ENCODE assay signal across 29 cellular contexts in the genomic region with DNA sequence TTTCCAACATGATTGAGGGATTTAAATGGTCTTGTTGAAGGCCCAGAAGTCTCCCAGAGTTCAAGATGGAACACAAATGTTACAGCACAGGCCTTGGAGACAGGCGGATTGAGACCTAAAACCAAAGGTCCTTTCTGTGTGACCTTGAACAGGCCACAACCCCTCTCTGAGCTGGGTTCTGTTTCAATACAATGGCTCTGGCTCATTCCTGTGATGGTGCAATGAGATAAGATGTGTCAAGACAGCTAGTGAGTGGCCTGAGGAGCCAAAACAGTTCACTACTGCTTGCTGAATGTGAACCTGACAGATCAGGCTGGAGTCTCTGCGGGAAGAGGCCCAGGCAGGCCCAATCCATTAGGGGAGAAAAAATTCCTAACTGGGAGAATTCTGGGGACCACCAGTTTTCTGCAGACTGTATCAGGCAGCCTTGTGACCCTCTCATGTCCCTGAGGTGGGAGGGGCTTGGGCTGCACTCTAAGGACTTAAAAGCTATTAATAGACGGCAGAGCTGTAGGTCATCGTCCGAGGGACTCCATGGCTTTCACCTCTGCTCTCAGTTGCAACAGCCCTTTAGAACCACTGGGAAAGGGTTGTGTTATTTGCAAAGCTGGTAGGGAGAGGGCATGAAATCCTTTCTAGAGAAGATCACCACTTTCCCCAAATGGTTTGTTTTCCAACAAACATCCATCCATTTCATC.
DNase-seq lines count a peak whose midpoint lies in the region; ATAC-seq, FAIRE-seq and TF ChIP-seq lines count a peak whose summit lies in the region.
"Had no signal": no experiment of that assay in that cellular context is flagged by ENCODE, and none has a peak within 500 bp of the region (broad histone marks: within the 10 kb centered on the region; RNA-seq: fewer than 3 reads in every experiment).

No MANE protein-coding gene starts in this region.

- no peak overlapping the region for H3K9ac ChIP-seq in HepG2 (ENCODE audit: insufficient read depth, low read depth, low read length)
- H3K9ac ChIP-seq in trophoblast cell (ENCODE audit: low read length) = no peak overlapping the region
- H3K9ac ChIP-seq: KMS-11, neural progenitor cell had no signal

- peak overlapping the region; percentile 82 for H3K18ac ChIP-seq in trophoblast cell (ENCODE audit: low read length)

- H3K27ac ChIP-seq in WERI-Rb-1 (no peak overlapping the region), heart right ventricle (peak overlapping the region in 6 of 10 donors; percentile 4 to 35 (median 21)), HepG2 (ENCODE audit: extremely low read length, insufficient read depth, low read length) (no peak overlapping the region), trophoblast cell (ENCODE audit: low read depth, low read length) (peak overlapping the region; percentile 90)
- H3K27ac ChIP-seq: gastrocnemius medialis, KMS-11, neural progenitor cell, stomach, thyroid gland had no signal

- TF ChIP-seq CTCF in WERI-Rb-1 (IDR thresholded peaks at IDR 0.05; ENCODE audit: low read depth, low read length) (no peak), heart right ventricle (IDR thresholded peaks at IDR 0.05) (no peak), HepG2 (CRISPR knock-in tag; IDR thresholded peaks at IDR 0.05) (no peak)

- TF ChIP-seq EP300 in HepG2 (IDR thresholded peaks at IDR 0.05; ENCODE audit: low read depth in 2 of 2, low read length in 2 of 2) = no peak
- TF ChIP-seq EP300 in HepG2 (CRISPR knock-in tag; IDR thresholded peaks at IDR 0.05; ENCODE audit: borderline replicate concordance) = no peak

- peak overlapping the region; percentile 77 for H2AK5ac ChIP-seq in trophoblast cell (ENCODE audit: low read length)

- H3K27me3 ChIP-seq in WERI-Rb-1 (ENCODE audit: insufficient read depth, low read depth, severe bottlenecking) (no peaks in the 10 kb centered on the region), heart right ventricle (no peaks in the 10 kb centered on the region), HepG2 (ENCODE audit: control insufficient read depth in 1 of 2, insufficient read depth in 2 of 2, low read length in 2 of 2) (peaks cover 0 to 11% of the 10 kb centered on the region in 2 experiments; a peak in 3 of 5 replicates), trophoblast cell (ENCODE audit: insufficient read depth, low read length) (no peaks in the 10 kb centered on the region)
- H3K27me3 ChIP-seq: gastrocnemius medialis, MG63, neural progenitor cell, stomach, thyroid gland had no signal

- H4K12ac ChIP-seq in trophoblast cell (ENCODE audit: low read depth, low read length) = peak overlapping the region; percentile 28

- no TSS peak for BruUV-seq in HepG2 (replicated peaks; lab: Mats Ljungman, UMichigan)

- H3K4ac ChIP-seq in trophoblast cell (ENCODE audit: low read depth, low read length) = peak overlapping the region; percentile 41

- DNase-seq in WERI-Rb-1 (peak; percentile 14), heart right ventricle (peak; percentile 29 to 54), HepG2 (ENCODE audit: low spot score) (no peak), trophoblast cell (peak in 1 of 2 donors; percentile 67), SKM-1 treated with dmso at 0.1 percent for 144 hours (lab: John Stamatoyannopoulos, UW; ENCODE audit: unreplicated experiment) (no peak)
- DNase-seq in stimulated activated CD8-positive, alpha-beta memory T cell treated with anti-CD3 and anti-CD28 coated beads, Interleukin-4, amount 100 ng/mL, for 48 hours = no peak
- DNase-seq: activated CD4-positive, alpha-beta memory T cell treated with anti-CD3 and anti-CD28 coated beads for 36 hours; activated CD8-positive, alpha-beta memory T cell treated with anti-CD3 and anti-CD28 coated beads, Interleukin-2, amount 50 U/mL, for 4 hours; activated naive CD4-positive, alpha-beta T cell treated with Interleukin-2 at 50 U/mL for 16 hours; CD8-positive, alpha-beta memory T cell; gastrocnemius medialis; MG63; NCI-H1105; NCI-H1930; NCI-H524; OCI-M1; stimulated activated CD4-positive, alpha-beta T cell treated with anti-CD3 and anti-CD28 coated beads, Interleukin-2, amount 100 ng/mL, for 24 hours; stomach; T-helper 2 cell; thyroid gland had no signal

- 47 to 73% methylated on average over 5 of the region's 5 CpGs for WGBS in heart right ventricle, 2 donors
- 17% methylated on average over 2 of the region's 5 CpGs for WGBS in HepG2 (ENCODE audit: low lambda C conversion rate)
- no CpG with 5 or more reads among the region's 5 CpGs for WGBS in trophoblast cell (ENCODE audit: extremely low coverage, insufficient coverage, insufficient read length)

- H2AFZ ChIP-seq in HepG2 (ENCODE audit: low read length) (no peak overlapping the region), trophoblast cell (ENCODE audit: insufficient read depth, low read length, poor library complexity) (peak overlapping the region; percentile 8)
- H2AFZ ChIP-seq: GM23338, neural progenitor cell had no signal

- intact Hi-C loops in heart right ventricle (cut with DNase I) = no loop called here
- intact Hi-C loops in HepG2 (cut with micrococcal nuclease; ENCODE audit: unreplicated experiment) = no loop called here

- H3K4me3 ChIP-seq in WERI-Rb-1 (ENCODE audit: low read depth, low read length) = no peak overlapping the region
- no peak overlapping the region for H3K4me3 ChIP-seq in heart right ventricle
- no peak overlapping the region for H3K4me3 ChIP-seq in HepG2 (replicated peaks in 1 of 3; ENCODE audit: insufficient read depth in 1 of 3, low read depth in 2 of 3, low read length in 3 of 3)
- no peak overlapping the region for H3K4me3 ChIP-seq in trophoblast cell (ENCODE audit: low read depth, low read length)
- H3K4me3 ChIP-seq: gastrocnemius medialis, GM23338, MG63, neural progenitor cell, stomach, thyroid gland had no signal

- peak overlapping the region; percentile 93 for H2BK5ac ChIP-seq in trophoblast cell (ENCODE audit: low read depth, low read length, poor library complexity)

- H3K4me1 ChIP-seq in heart right ventricle (peaks cover 4 to 26% (median 11%) of the 10 kb centered on the region in 9 donors), HepG2 (ENCODE audit: insufficient read depth, low read length) (peaks cover 14% of the 10 kb centered on the region), trophoblast cell (ENCODE audit: control insufficient read depth in 1 of 2, insufficient read depth in 2 of 2, low read length in 2 of 2) (peaks cover 16 to 35% of the 10 kb centered on the region in 2 experiments)
- H3K4me1 ChIP-seq: gastrocnemius medialis, neural progenitor cell, thyroid gland had no signal

- H2BK12ac ChIP-seq in trophoblast cell (ENCODE audit: low read length) = peak overlapping the region; percentile 96

- peak overlapping the region; percentile 74 for H4K8ac ChIP-seq in trophoblast cell (ENCODE audit: low read depth, low read length)

- TF ChIP-seq RAD21 in HepG2 (CRISPR knock-in tag; IDR thresholded peaks at IDR 0.05) = no peak

- H3K23ac ChIP-seq in trophoblast cell (ENCODE audit: low read length) = no peak overlapping the region

- in situ Hi-C loops in HepG2 (cut with HindIII; ENCODE audit: extremely low pct_ligation_motif_present, low pct_unique_long_range_greater_than_20kb) = no loop called here

- H3K79me2 ChIP-seq in HepG2 (ENCODE audit: insufficient read depth, low read length) (no peaks in the 10 kb centered on the region), trophoblast cell (ENCODE audit: control insufficient read depth, insufficient read depth, low read length, poor library complexity) (peaks cover 6% of the 10 kb centered on the region)

- CTCF ChIA-PET in HepG2 (lab: Yijun Ruan, JAX; ENCODE audit: low intra/inter-chr PET ratio, low total read pairs) = no interaction called here

- H3K79me1 ChIP-seq in trophoblast cell (ENCODE audit: low read length) = peaks cover 43% of the 10 kb centered on the region

- no peak for FAIRE-seq in HepG2 (lab: Jason Lieb, UNC)
- FAIRE-seq: GM18507, HTR-8/SVneo, islet of Langerhans had no signal

- no peak for TF ChIP-seq POLR2A in HepG2 (IDR thresholded peaks at IDR 0.05; ENCODE audit: insufficient read depth in 1 of 2, low read depth in 2 of 2, low read length in 2 of 2)

- ATAC-seq in heart right ventricle = peak; percentile 50 to 87 (median 74)
- ATAC-seq in HepG2 = peak; percentile 66
- no peak for ATAC-seq in HG03280 (IDR thresholded peaks at IDR 0.05; ENCODE audit: unreplicated experiment)
- ATAC-seq: activated CD4-positive, CD25-positive, alpha-beta regulatory T cell treated with anti-CD3 and anti-CD28 coated beads, Interleukin-2, amount 50 U/mL, for 24 hours; gastrocnemius medialis; GM23338; SK-N-SH treated with all-trans-retinoic acid at 6 μM for 48 hours had no signal

- peak overlapping the region; percentile 92 for H2BK120ac ChIP-seq in trophoblast cell (ENCODE audit: insufficient read depth, low read length, poor library complexity)

- POLR2A ChIA-PET in HepG2 (lab: Yijun Ruan, JAX) = no interaction called here

- H4K91ac ChIP-seq in trophoblast cell (ENCODE audit: low read depth, low read length) = peak overlapping the region; percentile 95

- H3K4me2 ChIP-seq in HepG2 (ENCODE audit: low read depth, low read length) (no peak overlapping the region), trophoblast cell (ENCODE audit: low read length) (no peak overlapping the region)
- H3K4me2 ChIP-seq: GM23338, KMS-11, neural progenitor cell had no signal

- H4K20me1 ChIP-seq in HepG2 (ENCODE audit: insufficient read depth, low read length) = no peaks in the 10 kb centered on the region

- H3K14ac ChIP-seq in trophoblast cell (ENCODE audit: low read length) = peak overlapping the region; percentile 87

- H3K9me3 ChIP-seq in WERI-Rb-1 (ENCODE audit: severe bottlenecking) (no peaks in the 10 kb centered on the region), heart right ventricle (no peaks in the 10 kb centered on the region), HepG2 (ENCODE audit: low read length) (no peaks in the 10 kb centered on the region), trophoblast cell (ENCODE audit: insufficient read depth, low read depth, low read length) (no peaks in the 10 kb centered on the region)
- H3K9me3 ChIP-seq: gastrocnemius medialis, MG63, stomach, thyroid gland had no signal

- H3K36me3 ChIP-seq in WERI-Rb-1 (no peaks in the 10 kb centered on the region), heart right ventricle (no peaks in the 10 kb centered on the region), HepG2 (replicated peaks in 1 of 2; ENCODE audit: control insufficient read depth in 1 of 2, insufficient read depth in 2 of 2, low read length in 2 of 2) (no peaks in the 10 kb centered on the region), trophoblast cell (ENCODE audit: control insufficient read depth in 1 of 2, insufficient read depth in 2 of 2, low read length in 2 of 2) (no peaks in the 10 kb centered on the region)
- H3K36me3 ChIP-seq: gastrocnemius medialis, MG63, neural progenitor cell, stomach, thyroid gland had no signal

TF ChIP-seq in HepG2, 621 proteins besides CTCF, POLR2A, EP300 and RAD21:
- TF ChIP-seq SOX5 (CRISPR knock-in tag; IDR thresholded peaks at IDR 0.05; ENCODE audit: borderline replicate concordance) (no peak), PRPF4 (IDR thresholded peaks at IDR 0.05; ENCODE audit: low read depth, low read length, poor library complexity, severe bottlenecking) (no peak), PHF20 (CRISPR knock-in tag; IDR thresholded peaks at IDR 0.05) (no peak), PAWR (CRISPR knock-in tag; IDR thresholded peaks at IDR 0.05; ENCODE audit: borderline replicate concordance) (no peak), MEF2D (CRISPR knock-in tag; IDR thresholded peaks at IDR 0.05) (0 out of 2 replicates have a peak, but pooled peaks have one; percentile 31)

Comparison
In these comparisons a context has a peak if more than half of its experiments do, and no peak if none do; other contexts are left out.
1. DNase-seq: peak in WERI-Rb-1 (single experiment) and heart right ventricle (2 of 2); none in HepG2 (single experiment), SKM-1 treated with dmso at 0.1 percent for 144 hours (single experiment) and stimulated activated CD8-positive, alpha-beta memory T cell treated with anti-CD3 and anti-CD28 coated beads, Interleukin-4, amount 100 ng/mL, for 48 hours (single experiment).
2. H3K27ac ChIP-seq: peak in heart right ventricle (6 of 10) and trophoblast cell (single experiment); none in WERI-Rb-1 (single experiment) and HepG2 (single experiment).